In the genomic region with DNA sequence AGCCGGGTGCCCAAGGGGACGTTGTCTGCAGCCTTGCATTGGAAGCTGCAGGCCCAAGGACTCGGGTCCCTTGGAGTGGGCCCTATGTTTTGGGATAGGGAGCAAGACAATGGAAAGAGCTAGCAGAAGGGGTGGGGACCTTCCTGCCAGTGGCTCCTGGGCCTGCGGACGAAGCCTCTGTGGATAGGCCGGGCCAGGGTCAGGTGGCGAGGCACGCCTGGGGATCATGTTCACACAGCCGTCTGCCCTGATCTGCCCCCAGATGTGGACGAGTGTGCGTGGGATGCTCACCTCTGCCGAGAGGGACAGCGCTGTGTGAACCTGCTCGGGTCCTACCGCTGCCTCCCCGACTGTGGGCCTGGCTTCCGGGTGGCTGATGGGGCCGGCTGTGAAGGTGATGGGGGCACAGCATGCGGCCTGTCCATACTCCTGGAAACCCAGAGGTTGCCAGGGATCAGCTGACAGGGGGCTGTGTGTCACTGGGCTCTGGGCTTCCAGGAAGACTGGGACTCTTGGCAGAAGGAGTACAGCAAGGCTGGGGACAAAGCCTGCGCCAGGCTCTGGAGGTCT, we compare ENCODE assay signal across 27 cellular contexts.
"Had no signal": no experiment of that assay in that cellular context is flagged by ENCODE, and none has a peak within 500 bp of the region (broad histone marks: within the 10 kb centered on the region; RNA-seq: fewer than 3 reads in every experiment).

No MANE protein-coding gene starts in this region.

- H3K4me1 Mint-ChIP-seq: activated B cell treated with CpG ODN at 0.5 μM for 24 hours; activated naive CD8-positive, alpha-beta T cell treated with anti-CD3 and anti-CD28 coated beads, Interleukin-2, amount 50 U/mL, for 24 hours had no signal

- H3K9me3 Mint-ChIP-seq: activated CD4-positive, alpha-beta memory T cell treated with anti-CD3 and anti-CD28 coated beads for 36 hours; activated naive CD4-positive, alpha-beta T cell treated with anti-CD3 and anti-CD28 coated beads, Interleukin-2, amount 10 ng/mL, durations not matched to agents 7 days and 5 days; activated naive CD8-positive, alpha-beta T cell treated with anti-CD3 and anti-CD28 coated beads, Interleukin-2, amount 50 U/mL, for 24 hours; brain had no signal

- H3K27ac ChIP-seq: VCaP had no signal

- H3K27ac Mint-ChIP-seq: activated B cell treated with CpG ODN at 0.5 μM for 24 hours; activated CD4-positive, alpha-beta memory T cell treated with anti-CD3 and anti-CD28 coated beads for 36 hours; activated naive CD4-positive, alpha-beta T cell treated with anti-CD3 and anti-CD28 coated beads, Interleukin-2, amount 10 ng/mL, durations not matched to agents 7 days and 5 days; activated naive CD8-positive, alpha-beta T cell; activated naive CD8-positive, alpha-beta T cell treated with anti-CD3 and anti-CD28 coated beads, Interleukin-2, amount 50 U/mL, for 24 hours had no signal

- ATAC-seq: activated naive CD8-positive, alpha-beta T cell treated with anti-CD3 and anti-CD28 coated beads, Interleukin-2, amount 50 U/mL, for 24 hours; Panc1 had no signal

- H3K4me3 Mint-ChIP-seq: activated B cell treated with CpG ODN at 0.5 μM for 24 hours; activated CD4-positive, alpha-beta memory T cell treated with anti-CD3 and anti-CD28 coated beads for 36 hours; activated naive CD4-positive, alpha-beta T cell treated with anti-CD3 and anti-CD28 coated beads, Interleukin-2, amount 10 ng/mL, durations not matched to agents 7 days and 5 days; activated naive CD8-positive, alpha-beta T cell; activated naive CD8-positive, alpha-beta T cell treated with anti-CD3 and anti-CD28 coated beads, Interleukin-2, amount 50 U/mL, for 24 hours; brain had no signal

- H3K36me3 Mint-ChIP-seq: activated CD4-positive, alpha-beta memory T cell treated with anti-CD3 and anti-CD28 coated beads for 36 hours; activated naive CD4-positive, alpha-beta T cell treated with anti-CD3 and anti-CD28 coated beads, Interleukin-2, amount 10 ng/mL, durations not matched to agents 7 days and 5 days; activated naive CD8-positive, alpha-beta T cell; brain had no signal

- DNase-seq: activated B cell treated with CpG ODN at 0.5 μM for 24 hours; activated CD4-positive, alpha-beta memory T cell treated with anti-CD3 and anti-CD28 coated beads for 36 hours; activated CD4-positive, alpha-beta T cell treated with anti-CD3 and anti-CD28 coated beads for 4 hours; activated CD4-positive, alpha-beta T cell treated with anti-CD3 and anti-CD28 coated beads, Interleukin-2, amount 50 U/mL, for 1 hour; activated CD4-positive, CD25-positive, alpha-beta regulatory T cell treated with anti-CD3 and anti-CD28 coated beads, Interleukin-2, amount 50 U/mL, for 72 hours; activated CD8-positive, alpha-beta memory T cell treated with anti-CD3 and anti-CD28 coated beads, Interleukin-2, amount 50 U/mL, for 48 hours; activated effector memory CD4-positive, alpha-beta T cell treated with Interleukin-2 at 50 U/mL for 16 hours; activated naive CD4-positive, alpha-beta T cell treated with anti-CD3 and anti-CD28 coated beads, Interleukin-2, amount 10 ng/mL, durations not matched to agents 7 days and 5 days; activated naive CD8-positive, alpha-beta T cell treated with anti-CD3 and anti-CD28 coated beads, Interleukin-2, amount 50 U/mL, for 24 hours; activated T-cell treated with anti-CD3 and anti-CD28 coated beads, Interleukin-2, amount 50 U/mL, for 48 hours; anterior cingulate cortex; caudate nucleus; NCI-H1105; NCI-H1417 treated with DMSO at 0.1 percent for 48 hours; NCI-H187 treated with DMSO at 0.1 percent for 48 hours; NCI-H2081; NCI-H2227 treated with DMSO at 0.1 percent for 48 hours; NCI-H446; NCI-H524; SW 1271; T-helper 1 cell; T-helper 2 cell; T-helper 9 cell had no signal
